Comparison of ENCODE assay signal across 8 cellular contexts in the genomic region with DNA sequence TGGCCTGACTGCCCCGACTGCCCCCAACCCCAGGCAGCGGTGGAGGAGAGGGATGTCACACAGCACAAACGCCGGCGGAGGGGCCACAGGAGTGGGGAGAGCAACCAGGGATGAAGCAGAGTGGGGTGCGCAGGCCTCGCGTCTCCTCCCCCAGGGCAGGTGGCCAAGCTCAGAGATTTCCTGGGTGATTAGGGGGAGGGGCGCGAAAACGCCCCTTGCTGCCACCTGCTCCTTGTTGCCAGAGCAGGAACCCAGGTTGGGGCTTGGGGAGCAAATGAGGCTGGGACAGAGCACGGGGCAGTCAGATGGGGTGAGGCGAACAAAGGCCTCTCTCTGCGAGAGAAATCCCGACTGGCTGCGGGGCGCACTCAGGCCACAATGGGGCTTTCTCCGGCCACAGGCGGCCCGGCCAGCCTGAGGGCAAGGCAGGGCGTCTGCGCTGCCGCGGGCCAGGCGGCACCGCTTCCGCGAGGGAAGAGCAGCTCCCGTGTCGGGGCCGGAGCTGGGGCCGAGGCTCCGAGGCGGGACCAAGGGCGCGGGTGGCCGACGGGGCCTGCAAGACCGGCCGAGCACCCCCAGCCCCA. TPM values are rescaled to one million over a fixed set of nuclear protein-coding genes. Genes with fewer than 3 reads are reported as not detected.
DNase-seq lines count a peak whose midpoint lies in the region; ATAC-seq, FAIRE-seq and TF ChIP-seq lines count a peak whose summit lies in the region.

No MANE protein-coding gene starts in this region.

- H3K36me3 ChIP-seq in bronchial epithelial cell (ENCODE audit: control insufficient read depth, insufficient read depth, low read length): no peaks in the 10 kb centered on the region

- DNase-seq in stimulated activated CD4-positive, alpha-beta T cell treated with anti-CD3 and anti-CD28 coated beads, Interleukin-2, amount 100 ng/mL, for 48 hours: peak; percentile 15 to 17
- no peak for DNase-seq in stimulated activated CD4-positive, alpha-beta T cell treated with anti-CD3 and anti-CD28 coated beads, Interleukin-2, amount 100 ng/mL, for 24 hours
- DNase-seq in NCI-H82 treated with DMSO at 0.1 percent for 48 hours (lab: John Stamatoyannopoulos, UW; ENCODE audit: unreplicated experiment) (peak; percentile 49), bronchial epithelial cell (ENCODE audit: low read depth) (no peak), left colon (peak; percentile 64 to 65), NCI-H446 (lab: John Stamatoyannopoulos, UW) (no peak)
- peak; percentile 29 for DNase-seq in stimulated activated naive CD8-positive, alpha-beta T cell treated with anti-CD3 and anti-CD28 coated beads, Interleukin-15, Interleukin-2, amounts not matched to agents 100 U/mL and 50 U/mL, for 24 hours

- no peak for FAIRE-seq in bronchial epithelial cell (lab: Jason Lieb, UNC)

- H3K4me3 ChIP-seq in bronchial epithelial cell (ENCODE audit: low read depth, low read length): peak overlapping the region; percentile 50

- ATAC-seq in HG02852 (IDR thresholded peaks at IDR 0.05; ENCODE audit: unreplicated experiment) (peak; percentile 41), left colon (no peak)
- ATAC-seq in stimulated activated naive CD8-positive, alpha-beta T cell treated with anti-CD3 and anti-CD28 coated beads, Interleukin-15, Interleukin-2, amounts not matched to agents 100 U/mL and 50 U/mL, for 24 hours: peak; percentile 1

- intact Hi-C loops in left colon (cut with DNase I, micrococcal nuclease): loop anchor here in 1 of 2 donors (10.0 kb wide), 1 partner anchor 111 kb away; no protein-coding TSS in a partner anchor

- H3K27me3 ChIP-seq in bronchial epithelial cell (ENCODE audit: control insufficient read depth, insufficient read depth, low read length): no peaks in the 10 kb centered on the region

- TF ChIP-seq CTCF in bronchial epithelial cell (IDR thresholded peaks at IDR 0.05; ENCODE audit: insufficient read depth, low read length, severe bottlenecking): no peak

RNA-seq across cellular contexts. Expression of a gene that starts 11.5 kb away (rescaled TPM):
- not detected in 2 replicates for total RNA-seq in bronchial epithelial cell
- not detected for total RNA-seq in left colon

Comparison
In these comparisons a context has a peak if more than half of its experiments do, and no peak if none do; other contexts are left out.
1. DNase-seq: peak in stimulated activated CD4-positive, alpha-beta T cell treated with anti-CD3 and anti-CD28 coated beads, Interleukin-2, amount 100 ng/mL, for 48 hours (2 of 2), NCI-H82 treated with DMSO at 0.1 percent for 48 hours (single experiment), left colon (2 of 2) and stimulated activated naive CD8-positive, alpha-beta T cell treated with anti-CD3 and anti-CD28 coated beads, Interleukin-15, Interleukin-2, amounts not matched to agents 100 U/mL and 50 U/mL, for 24 hours (single experiment); none in stimulated activated CD4-positive, alpha-beta T cell treated with anti-CD3 and anti-CD28 coated beads, Interleukin-2, amount 100 ng/mL, for 24 hours (0 of 2), bronchial epithelial cell (single experiment) and NCI-H446 (0 of 2).